10 cellular contexts compared by ENCODE assay signal in genomic region chr6:27669798-27670301, GRCh38.
DNase-seq lines count a peak whose midpoint lies in the region; ATAC-seq and TF ChIP-seq lines count a peak whose summit lies in the region.
"Had no signal": no experiment of that assay in that cellular context is flagged by ENCODE, and none has a peak within 500 bp of the region (broad histone marks: within the 10 kb centered on the region; RNA-seq: fewer than 3 reads in every experiment).

No MANE protein-coding gene starts in this region.

- H2AFZ ChIP-seq in PC-3 (ENCODE audit: low read length), result peak overlapping the region; percentile 82

- no peaks in the 10 kb centered on the region for H3K27me3 ChIP-seq in PC-3 (ENCODE audit: low read length)

- H3K4me1 Mint-ChIP-seq in activated T-cell treated with anti-CD3 and anti-CD28 coated beads, Interleukin-2, amount 50 U/mL, for 24 hours (ENCODE audit: low read depth), result peaks cover 46% of the 10 kb centered on the region
- peaks cover 20% of the 10 kb centered on the region for H3K4me1 Mint-ChIP-seq in endothelial cell (ENCODE audit: unreplicated experiment)

- peak overlapping the region; percentile 8 for H3K27ac Mint-ChIP-seq in activated T-cell treated with anti-CD3 and anti-CD28 coated beads, Interleukin-2, amount 50 U/mL, for 24 hours
- H3K27ac Mint-ChIP-seq in endothelial cell (ENCODE audit: unreplicated experiment), result no peak overlapping the region

- H3K9me3 Mint-ChIP-seq in activated T-cell treated with anti-CD3 and anti-CD28 coated beads, Interleukin-2, amount 50 U/mL, for 24 hours, result peaks cover 4% of the 10 kb centered on the region
- no peaks in the 10 kb centered on the region for H3K9me3 Mint-ChIP-seq in endothelial cell (ENCODE audit: unreplicated experiment)

- peaks cover 94% of the 10 kb centered on the region for H3K27me3 Mint-ChIP-seq in activated T-cell treated with anti-CD3 and anti-CD28 coated beads, Interleukin-2, amount 50 U/mL, for 24 hours
- H3K27me3 Mint-ChIP-seq in endothelial cell (ENCODE audit: unreplicated experiment), result peaks cover 22% of the 10 kb centered on the region

- no TSS peak for BruUV-seq in PC-3 (replicated peaks; lab: Mats Ljungman, UMichigan)

- H3K9me3 ChIP-seq in PC-3 (ENCODE audit: low read length), result no peaks in the 10 kb centered on the region

- H3K36me3 Mint-ChIP-seq in activated T-cell treated with anti-CD3 and anti-CD28 coated beads, Interleukin-2, amount 50 U/mL, for 24 hours (ENCODE audit: low read depth), result no peaks in the 10 kb centered on the region
- H3K36me3 Mint-ChIP-seq in endothelial cell (ENCODE audit: low read depth, unreplicated experiment), result no peaks in the 10 kb centered on the region

- H3K9ac ChIP-seq in PC-3 (ENCODE audit: low read length), result no peak overlapping the region

- DNase-seq in activated T-cell treated with anti-CD3 and anti-CD28 coated beads, Interleukin-2, amount 50 U/mL, for 24 hours, result no peak
- no peak for DNase-seq in activated T-cell treated with anti-CD3 and anti-CD28 coated beads, Interleukin-2, amount 50 U/mL, for 1 hour
- DNase-seq in PC-3, result no peak
- no peak for DNase-seq in endothelial cell (ENCODE audit: low spot score)
- DNase-seq in retinal pigment epithelial cell (ENCODE audit: low read depth), result no peak
- DNase-seq in activated CD4-positive, CD25-positive, alpha-beta regulatory T cell (lab: John Stamatoyannopoulos, UW), result no peak
- no peak for DNase-seq in amniotic stem cell (lab: John Stamatoyannopoulos, UW)
- no peak for DNase-seq in HK-2 (ENCODE audit: unreplicated experiment)
- DNase-seq: COR-L47 had no signal

- no peaks in the 10 kb centered on the region for H3K9me2 ChIP-seq in PC-3 (replicated peaks; ENCODE audit: low read length)

- no peak overlapping the region for H3K27ac ChIP-seq in PC-3 (ENCODE audit: low read length)

- H3K4me3 Mint-ChIP-seq in activated T-cell treated with anti-CD3 and anti-CD28 coated beads, Interleukin-2, amount 50 U/mL, for 24 hours, result peak overlapping the region; percentile 21
- peak overlapping the region; percentile 76 for H3K4me3 Mint-ChIP-seq in endothelial cell (ENCODE audit: unreplicated experiment)

- POLR2A ChIA-PET in PC-3 (lab: Charles Lee; ENCODE audit: unreplicated experiment), result no interaction called here

- no peaks in the 10 kb centered on the region for H3K79me2 ChIP-seq in PC-3 (ENCODE audit: low read length)

- no peak; the same call in 1 of the 2 replicates for ATAC-seq in PC-3
- ATAC-seq: activated CD4-positive, CD25-positive, alpha-beta regulatory T cell treated with anti-CD3 and anti-CD28 coated beads, Interleukin-2, amount 50 U/mL, for 24 hours had no signal

- peaks cover 10% of the 10 kb centered on the region for H3F3A ChIP-seq in PC-3 (ENCODE audit: low read length, unreplicated experiment)

- CTCF ChIA-PET in PC-3 (lab: Charles Lee), result interaction anchor here (1.0 kb wide), 1 partner anchor 18 kb away, joined by 3 read pairs; no protein-coding TSS in a partner anchor

- H3K4me3 ChIP-seq in PC-3 (ENCODE audit: low read length) (peak overlapping the region; percentile 71), retinal pigment epithelial cell (ENCODE audit: low read length) (peak overlapping the region; percentile 56)

- intact Hi-C loops in PC-3 (cut with micrococcal nuclease), result loop anchor here (5.0 kb wide), 7 partner anchors 53 to 1113 kb away; no protein-coding TSS in a partner anchor

- no peaks in the 10 kb centered on the region for H4K20me1 ChIP-seq in PC-3 (ENCODE audit: low read length)

- peak overlapping the region; percentile 82 for H3K4me2 ChIP-seq in PC-3 (ENCODE audit: low read length)

- peaks cover 15% of the 10 kb centered on the region for H3K4me1 ChIP-seq in PC-3 (ENCODE audit: insufficient read depth, low read length)

- H3K36me3 ChIP-seq in PC-3 (ENCODE audit: low read depth, low read length), result no peaks in the 10 kb centered on the region

- TF ChIP-seq CTCF in PC-3 (conservative IDR thresholded peaks at IDR 0.05; ENCODE audit: low read depth, low read length), result no peak
- no peak for TF ChIP-seq CTCF in endothelial cell (IDR thresholded peaks at IDR 0.05; ENCODE audit: unreplicated experiment)
- no peak for TF ChIP-seq CTCF in retinal pigment epithelial cell (conservative IDR thresholded peaks at IDR 0.05; ENCODE audit: low read depth, low read length)
